ENCODE assay signal across 1 cellular context in the genomic region with DNA sequence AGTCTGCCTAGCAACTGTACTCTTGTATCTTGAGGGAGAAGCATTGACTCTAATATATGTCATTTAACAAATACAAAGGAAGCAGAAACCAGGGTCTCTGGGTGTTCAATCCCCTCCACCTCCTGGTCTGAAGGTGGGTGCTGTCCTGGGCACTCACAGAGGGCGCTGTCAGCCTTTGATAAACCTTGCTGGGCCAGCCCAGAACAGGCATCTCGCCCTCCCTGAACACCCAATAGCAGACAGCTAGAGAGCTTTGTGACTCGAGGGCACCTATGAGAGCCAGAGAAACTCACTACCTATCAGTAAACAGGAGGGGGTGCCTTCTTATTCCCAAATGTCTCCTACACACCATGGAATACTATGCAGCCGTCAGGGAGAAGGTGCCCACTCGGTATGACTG.
TF ChIP-seq lines count a peak whose summit lies in the region.

No MANE protein-coding gene starts in this region.

TF ChIP-seq in HCT116, 20 proteins besides CTCF, POLR2A, EP300 and RAD21:
- no peak for TF ChIP-seq MAX (IDR thresholded peaks at IDR 0.05)
- no peak for TF ChIP-seq JUND (IDR thresholded peaks at IDR 0.05)
- TF ChIP-seq, protein P1, sequence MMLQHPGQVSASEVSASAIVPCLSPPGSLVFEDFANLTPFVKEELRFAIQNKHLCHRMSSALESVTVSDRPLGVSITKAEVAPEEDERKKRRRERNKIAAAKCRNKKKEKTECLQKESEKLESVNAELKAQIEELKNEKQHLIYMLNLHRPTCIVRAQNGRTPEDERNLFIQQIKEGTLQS (IDR thresholded peaks at IDR 0.05) = no peak
- no peak for TF ChIP-seq TCF7L2 (IDR thresholded peaks at IDR 0.05; ENCODE audit: borderline replicate concordance, extremely low read depth, insufficient read depth, insufficient read length)
- no peak for TF ChIP-seq ZBTB33 (IDR thresholded peaks at IDR 0.05; ENCODE audit: extremely low read depth, insufficient replicate concordance, low read length)
- TF ChIP-seq ZFX (IDR thresholded peaks at IDR 0.05) = no peak
- no peak for TF ChIP-seq EGR1 (IDR thresholded peaks at IDR 0.05; ENCODE audit: low read depth)
- no peak for TF ChIP-seq EZH2phosphoT487 (IDR thresholded peaks at IDR 0.05; ENCODE audit: borderline replicate concordance)
- no peak for TF ChIP-seq SRF (IDR thresholded peaks at IDR 0.05; ENCODE audit: low read depth)
- TF ChIP-seq EZH2 (IDR thresholded peaks at IDR 0.05) = no peak
- TF ChIP-seq CBX3 (IDR thresholded peaks at IDR 0.05; ENCODE audit: low read depth) = no peak
- TF ChIP-seq SP1 (IDR thresholded peaks at IDR 0.05; ENCODE audit: low read depth) = no peak
- TF ChIP-seq FOSL1 (IDR thresholded peaks at IDR 0.05; ENCODE audit: low read depth) = no peak
- TF ChIP-seq ZNF274 (IDR thresholded peaks at IDR 0.05; ENCODE audit: low read depth, low read length) = no peak
- TF ChIP-seq, protein P2, sequence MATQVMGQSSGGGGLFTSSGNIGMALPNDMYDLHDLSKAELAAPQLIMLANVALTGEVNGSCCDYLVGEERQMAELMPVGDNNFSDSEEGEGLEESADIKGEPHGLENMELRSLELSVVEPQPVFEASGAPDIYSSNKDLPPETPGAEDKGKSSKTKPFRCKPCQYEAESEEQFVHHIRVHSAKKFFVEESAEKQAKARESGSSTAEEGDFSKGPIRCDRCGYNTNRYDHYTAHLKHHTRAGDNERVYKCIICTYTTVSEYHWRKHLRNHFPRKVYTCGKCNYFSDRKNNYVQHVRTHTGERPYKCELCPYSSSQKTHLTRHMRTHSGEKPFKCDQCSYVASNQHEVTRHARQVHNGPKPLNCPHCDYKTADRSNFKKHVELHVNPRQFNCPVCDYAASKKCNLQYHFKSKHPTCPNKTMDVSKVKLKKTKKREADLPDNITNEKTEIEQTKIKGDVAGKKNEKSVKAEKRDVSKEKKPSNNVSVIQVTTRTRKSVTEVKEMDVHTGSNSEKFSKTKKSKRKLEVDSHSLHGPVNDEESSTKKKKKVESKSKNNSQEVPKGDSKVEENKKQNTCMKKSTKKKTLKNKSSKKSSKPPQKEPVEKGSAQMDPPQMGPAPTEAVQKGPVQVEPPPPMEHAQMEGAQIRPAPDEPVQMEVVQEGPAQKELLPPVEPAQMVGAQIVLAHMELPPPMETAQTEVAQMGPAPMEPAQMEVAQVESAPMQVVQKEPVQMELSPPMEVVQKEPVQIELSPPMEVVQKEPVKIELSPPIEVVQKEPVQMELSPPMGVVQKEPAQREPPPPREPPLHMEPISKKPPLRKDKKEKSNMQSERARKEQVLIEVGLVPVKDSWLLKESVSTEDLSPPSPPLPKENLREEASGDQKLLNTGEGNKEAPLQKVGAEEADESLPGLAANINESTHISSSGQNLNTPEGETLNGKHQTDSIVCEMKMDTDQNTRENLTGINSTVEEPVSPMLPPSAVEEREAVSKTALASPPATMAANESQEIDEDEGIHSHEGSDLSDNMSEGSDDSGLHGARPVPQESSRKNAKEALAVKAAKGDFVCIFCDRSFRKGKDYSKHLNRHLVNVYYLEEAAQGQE (IDR thresholded peaks at IDR 0.05; ENCODE audit: low read depth) = no peak
- TF ChIP-seq YY1 (IDR thresholded peaks at IDR 0.05; ENCODE audit: extremely low read depth, insufficient replicate concordance, low read depth, low read length) = no peak
- no peak for TF ChIP-seq SIN3A (IDR thresholded peaks at IDR 0.05; ENCODE audit: low read depth)
TF ChIP-seq in HCT116: peak in this region for 0.
